Comparison of ENCODE assay signal across 12 cellular contexts in the genomic region with DNA sequence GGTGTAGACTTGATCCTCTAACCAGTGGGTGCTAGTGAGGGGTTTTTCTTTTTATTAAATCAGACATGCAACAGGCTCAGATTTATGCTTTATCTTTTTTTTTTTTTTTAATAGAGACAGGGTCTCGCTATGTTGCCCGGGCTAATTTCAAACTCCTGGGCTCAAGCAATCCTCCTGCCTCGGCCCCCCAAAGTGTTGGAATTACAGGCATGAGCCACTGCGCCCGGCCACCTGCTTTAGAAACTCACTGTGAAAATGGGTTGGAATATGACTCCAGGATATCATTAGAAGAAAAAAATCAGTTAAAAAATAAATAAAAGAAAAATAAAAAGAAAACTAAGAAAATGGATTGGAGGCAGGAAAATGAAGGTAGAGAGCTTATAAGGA. TPM values are rescaled to one million over a fixed set of nuclear protein-coding genes. Genes with fewer than 3 reads are reported as not detected.
DNase-seq lines count a peak whose midpoint lies in the region; ATAC-seq, FAIRE-seq and TF ChIP-seq lines count a peak whose summit lies in the region.
"Had no signal": no experiment of that assay in that cellular context is flagged by ENCODE, and none has a peak within 500 bp of the region (broad histone marks: within the 10 kb centered on the region; RNA-seq: fewer than 3 reads in every experiment).

No MANE protein-coding gene starts in this region.

- TF ChIP-seq CTCF in natural killer cell (IDR thresholded peaks at IDR 0.05) (no peak), gastrocnemius medialis (IDR thresholded peaks at IDR 0.05 in 4 of 5, conservative IDR thresholded peaks at IDR 0.05 in 1 of 5) (no peak), GM10248 (IDR thresholded peaks at IDR 0.05; ENCODE audit: control extremely low read depth, extremely low read depth, low read depth, missing control alignments) (no peak)

- no peaks in the 10 kb centered on the region for H3K27me3 Mint-ChIP-seq in natural killer cell (ENCODE audit: low read depth in 2 of 2)
- H3K27me3 Mint-ChIP-seq in natural killer cell treated with Interleukin-12 subunit alpha and Interleukin-12 subunit beta and Interleukin-15 and Interleukin-18, amount 100 ng/mL, for 72 hours, result no peaks in the 10 kb centered on the region
- H3K27me3 Mint-ChIP-seq: activated naive CD8-positive, alpha-beta T cell treated with anti-CD3 and anti-CD28 coated beads, Interleukin-2, amount 10 ng/mL, durations not matched to agents 7 days and 5 days; CD4-positive, CD25-positive, alpha-beta regulatory T cell had no signal

- H3K27ac ChIP-seq in gastrocnemius medialis, result peak overlapping the region; percentile 88 to 91 (median 88)
- H3K27ac ChIP-seq: SK-N-MC had no signal

- FAIRE-seq in H54 (lab: Jason Lieb, UNC), result no peak

- CTCF ChIA-PET in GM10248 (lab: Yijun Ruan, JAX), result interaction anchor here (0.8 to 11.4 kb wide), 68 partner anchors 9 to 602 kb away, joined by 3 to 294 read pairs (median 6); partner anchors contain the start of genes GGTA1 and GSN

- no peaks in the 10 kb centered on the region for H3K27me3 ChIP-seq in gastrocnemius medialis

- intact Hi-C loops in natural killer cell (cut with micrococcal nuclease), result no loop called here
- intact Hi-C loops in gastrocnemius medialis (cut with DNase I; ENCODE audit: low total_unique reads), result loop anchor here (5.0 kb wide), 1 partner anchor 107 kb away; no protein-coding TSS in a partner anchor

- no peak for TF ChIP-seq POLR2A in gastrocnemius medialis (IDR thresholded peaks at IDR 0.05)
- no peak for TF ChIP-seq POLR2A in H54 (IDR thresholded peaks at IDR 0.05; ENCODE audit: low read depth, low read length)

- H3K4me3 Mint-ChIP-seq in natural killer cell, result no peak overlapping the region
- no peak overlapping the region for H3K4me3 Mint-ChIP-seq in natural killer cell treated with Interleukin-12 subunit alpha and Interleukin-12 subunit beta and Interleukin-15 and Interleukin-18, amount 100 ng/mL, for 72 hours
- H3K4me3 Mint-ChIP-seq: activated naive CD8-positive, alpha-beta T cell treated with anti-CD3 and anti-CD28 coated beads, Interleukin-2, amount 10 ng/mL, durations not matched to agents 7 days and 5 days; activated T-cell treated with anti-CD3 and anti-CD28 coated beads, Interleukin-2, amount 50 U/mL, for 72 hours; CD4-positive, CD25-positive, alpha-beta regulatory T cell had no signal

- POLR2A ChIA-PET in GM10248 (lab: Yijun Ruan, JAX), result interaction anchor here (0.6 kb wide), 1 partner anchor 74 kb away, joined by 8 read pairs; no protein-coding TSS in a partner anchor

- H3K36me3 Mint-ChIP-seq in natural killer cell, result peaks cover under 1% of the 10 kb centered on the region
- no peaks in the 10 kb centered on the region for H3K36me3 Mint-ChIP-seq in natural killer cell treated with Interleukin-12 subunit alpha and Interleukin-12 subunit beta and Interleukin-15 and Interleukin-18, amount 100 ng/mL, for 72 hours

- peak overlapping the region; percentile 24 to 62 for H3K27ac Mint-ChIP-seq in natural killer cell
- H3K27ac Mint-ChIP-seq in natural killer cell treated with Interleukin-12 subunit alpha and Interleukin-12 subunit beta and Interleukin-15 and Interleukin-18, amount 100 ng/mL, for 72 hours, result peak overlapping the region in 1 of 2 donors; percentile 82

- DNase-seq in natural killer cell, result no peak
- no peak for DNase-seq in natural killer cell treated with Interleukin-12 subunit alpha and Interleukin-12 subunit beta and Interleukin-15 and Interleukin-18, amount 100 ng/mL, for 72 hours (ENCODE audit: low spot score)
- DNase-seq in islet precursor cell, result peak; percentile 22
- no peak for DNase-seq in gastrocnemius medialis
- no peak for DNase-seq in GM10248 (ENCODE audit: extremely low spot score)
- no peak for DNase-seq in NCI-H2081 treated with DMSO at 0.1 percent for 48 hours (lab: John Stamatoyannopoulos, UW)
- no peak for DNase-seq in DMS114 treated with DMSO at 0.1 percent for 48 hours (lab: John Stamatoyannopoulos, UW; ENCODE audit: unreplicated experiment)
- no peak for DNase-seq in H54 (ENCODE audit: insufficient read length, low spot score)

- no peak overlapping the region for H3K4me3 ChIP-seq in gastrocnemius medialis
- H3K4me3 ChIP-seq: SK-N-MC had no signal

- peaks cover 0 to 76% of the 10 kb centered on the region in 2 donors for H3K36me3 ChIP-seq in gastrocnemius medialis

- peaks cover 25 to 34% of the 10 kb centered on the region in 2 donors for H3K4me1 Mint-ChIP-seq in natural killer cell
- H3K4me1 Mint-ChIP-seq in natural killer cell treated with Interleukin-12 subunit alpha and Interleukin-12 subunit beta and Interleukin-15 and Interleukin-18, amount 100 ng/mL, for 72 hours (ENCODE audit: low read depth in 2 of 2), result peaks cover 28% of the 10 kb centered on the region in 2 donors

- no peaks in the 10 kb centered on the region for H3K9me3 Mint-ChIP-seq in natural killer cell
- no peaks in the 10 kb centered on the region for H3K9me3 Mint-ChIP-seq in natural killer cell treated with Interleukin-12 subunit alpha and Interleukin-12 subunit beta and Interleukin-15 and Interleukin-18, amount 100 ng/mL, for 72 hours
- H3K9me3 Mint-ChIP-seq: activated naive CD8-positive, alpha-beta T cell treated with anti-CD3 and anti-CD28 coated beads, Interleukin-2, amount 10 ng/mL, durations not matched to agents 7 days and 5 days; activated T-cell treated with anti-CD3 and anti-CD28 coated beads, Interleukin-2, amount 50 U/mL, for 72 hours; CD4-positive, CD25-positive, alpha-beta regulatory T cell had no signal

- peaks cover 6 to 25% of the 10 kb centered on the region in 2 donors for H3K4me1 ChIP-seq in gastrocnemius medialis

- in situ Hi-C loops in gastrocnemius medialis (cut with MboI; ENCODE audit: low sequenced_read_pairs in 4 of 4), result loop anchor here (5.0 to 25.0 kb wide), 4 partner anchors 78 to 107 kb away; partner anchors contain the start of gene RAB14 (in 1 of the 4)

- H3K9me3 ChIP-seq in gastrocnemius medialis, result no peaks in the 10 kb centered on the region

- ATAC-seq in natural killer cell, result no peak
- ATAC-seq in natural killer cell treated with Interleukin-12 subunit alpha and Interleukin-12 subunit beta and Interleukin-15 and Interleukin-18, amount 100 ng/mL, for 72 hours, result no peak
- ATAC-seq in gastrocnemius medialis, result no peak

RNA-seq across cellular contexts. Expression of gene STOM, which starts 50.7 kb away (rescaled TPM):
- 100 to 1,000 TPM; 185 to 241 (median 189) TPM for total RNA-seq in natural killer cell
- 100 to 1,000 TPM in 1 of 2 donors, 10 to 100 TPM in 1; 99.4 to 321 TPM for total RNA-seq in natural killer cell treated with Interleukin-12 subunit alpha and Interleukin-12 subunit beta and Interleukin-15 and Interleukin-18, amount 100 ng/mL, for 72 hours
- 10 to 100 TPM; 60.0 to 89.5 (median 76.3) TPM for total RNA-seq in gastrocnemius medialis

RNA-seq across cellular contexts. Expression of gene GSN, which starts 51.4 kb away (rescaled TPM):
- total RNA-seq in natural killer cell, result 100 to 1,000 TPM in 2 of 3 donors, 10 to 100 TPM in 1; 92.9 to 103 (median 103) TPM
- 10 to 100 TPM in 1 of 2 donors, 1 to 10 TPM in 1; 9.4 to 40.9 TPM for total RNA-seq in natural killer cell treated with Interleukin-12 subunit alpha and Interleukin-12 subunit beta and Interleukin-15 and Interleukin-18, amount 100 ng/mL, for 72 hours
- 100 to 1,000 TPM; 487 to 785 (median 662) TPM for total RNA-seq in gastrocnemius medialis

Comparison
In these comparisons a context has a peak if more than half of its experiments do, and no peak if none do; other contexts are left out.
1. RNA of gene GSN, which starts 51.4 kb away (total RNA-seq): 487 to 785 TPM in gastrocnemius medialis; 92.9 to 103 TPM in natural killer cell and 9.4 to 40.9 TPM in natural killer cell treated with Interleukin-12 subunit alpha and Interleukin-12 subunit beta and Interleukin-15 and Interleukin-18, amount 100 ng/mL, for 72 hours; every median in the first group is over 4 times any median in the second.